Comparison of ENCODE assay signal across 22 cellular contexts in genomic region chrX:26653050-26653449, GRCh38.
"Had no signal": no experiment of that assay in that cellular context is flagged by ENCODE, and none has a peak within 500 bp of the region (broad histone marks: within the 10 kb centered on the region; RNA-seq: fewer than 3 reads in every experiment).

No MANE protein-coding gene starts in this region.

- H3K27me3 ChIP-seq: gastroesophageal sphincter, spleen, tibial artery, upper lobe of left lung, uterus had no signal

- H3K4me3 ChIP-seq: coronary artery, dorsolateral prefrontal cortex, gastroesophageal sphincter, left ventricle myocardium inferior, lower lobe of right lung, psoas muscle, spleen, tibial artery, upper lobe of left lung, uterus had no signal

- ATAC-seq: esophagus mucosa; gastroesophageal sphincter; psoas muscle; sciatic nerve; stimulated activated memory B cell treated with anti-CD40 and anti-IgM and Interleukin-4, amounts not matched to agents 10 μg/mL and 1 μg/mL and 100 μg/mL, for 72 hours had no signal

- H3K4me1 ChIP-seq: gastroesophageal sphincter, left ventricle myocardium inferior, lower lobe of right lung, parathyroid adenoma, psoas muscle, spleen, tibial artery, upper lobe of left lung, uterus had no signal

- H3K9ac ChIP-seq: parathyroid adenoma had no signal

- H2AFZ ChIP-seq: parathyroid adenoma had no signal

- DNase-seq: dorsolateral prefrontal cortex; effector CD8-positive, alpha-beta T cell; islet precursor cell; left ventricle myocardium inferior; lower lobe of right lung; naive B cell; occipital lobe; psoas muscle; retina; spleen; stimulated activated CD4-positive, alpha-beta T cell treated with anti-CD3 and anti-CD28 coated beads, Interleukin-15, amount 100 ng/mL, for 24 hours; stimulated activated CD4-positive, alpha-beta T cell treated with anti-CD3 and anti-CD28 coated beads, Interleukin-1b, Interleukin-23, amount 100 ng/mL, for 48 hours; stimulated activated CD4-positive, alpha-beta T cell treated with anti-CD3 and anti-CD28 coated beads, Interleukin-4, amount 100 ng/mL, for 24 hours; tibial artery; upper lobe of left lung; uterus had no signal

- H3K36me3 ChIP-seq: gastroesophageal sphincter, left ventricle myocardium inferior, lower lobe of right lung, spleen, tibial artery, upper lobe of left lung, uterus had no signal

- H3K27ac ChIP-seq: coronary artery, dorsolateral prefrontal cortex, gastroesophageal sphincter, left ventricle myocardium inferior, lower lobe of right lung, parathyroid adenoma, psoas muscle, spleen, tibial artery, upper lobe of left lung, uterus had no signal

- H3K9me3 ChIP-seq: lower lobe of right lung, uterus had no signal

- H3K79me2 ChIP-seq: parathyroid adenoma had no signal
